In the genomic region with DNA sequence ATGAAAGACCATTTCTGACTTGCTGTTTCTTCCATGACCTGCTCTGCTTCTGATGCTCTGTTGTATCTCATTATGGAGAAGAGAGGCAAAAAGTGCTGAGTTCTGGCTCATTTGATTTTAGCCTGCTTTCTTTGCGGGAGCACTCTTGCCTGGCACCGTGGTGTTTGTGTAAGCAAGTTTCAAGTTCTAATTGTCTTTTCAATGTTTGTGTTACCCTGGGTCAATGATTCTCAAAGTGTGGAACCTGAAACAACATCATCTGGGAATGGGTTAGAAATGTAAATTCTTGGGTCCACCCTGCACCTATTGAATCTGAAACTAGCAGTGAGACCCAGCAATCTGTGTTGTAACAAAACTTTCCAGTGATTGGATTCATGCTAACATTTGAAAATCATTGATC, we compare ENCODE assay signal across 1 cellular context.
A peak's percentile ranks its signal among the peaks of the same experiment; 100 is the strongest.
TF ChIP-seq lines count a peak whose summit lies in the region.

No MANE protein-coding gene starts in this region.

TF ChIP-seq in GM12878, 131 proteins besides CTCF, POLR2A, EP300 and RAD21:
- TF ChIP-seq, protein P1, sequence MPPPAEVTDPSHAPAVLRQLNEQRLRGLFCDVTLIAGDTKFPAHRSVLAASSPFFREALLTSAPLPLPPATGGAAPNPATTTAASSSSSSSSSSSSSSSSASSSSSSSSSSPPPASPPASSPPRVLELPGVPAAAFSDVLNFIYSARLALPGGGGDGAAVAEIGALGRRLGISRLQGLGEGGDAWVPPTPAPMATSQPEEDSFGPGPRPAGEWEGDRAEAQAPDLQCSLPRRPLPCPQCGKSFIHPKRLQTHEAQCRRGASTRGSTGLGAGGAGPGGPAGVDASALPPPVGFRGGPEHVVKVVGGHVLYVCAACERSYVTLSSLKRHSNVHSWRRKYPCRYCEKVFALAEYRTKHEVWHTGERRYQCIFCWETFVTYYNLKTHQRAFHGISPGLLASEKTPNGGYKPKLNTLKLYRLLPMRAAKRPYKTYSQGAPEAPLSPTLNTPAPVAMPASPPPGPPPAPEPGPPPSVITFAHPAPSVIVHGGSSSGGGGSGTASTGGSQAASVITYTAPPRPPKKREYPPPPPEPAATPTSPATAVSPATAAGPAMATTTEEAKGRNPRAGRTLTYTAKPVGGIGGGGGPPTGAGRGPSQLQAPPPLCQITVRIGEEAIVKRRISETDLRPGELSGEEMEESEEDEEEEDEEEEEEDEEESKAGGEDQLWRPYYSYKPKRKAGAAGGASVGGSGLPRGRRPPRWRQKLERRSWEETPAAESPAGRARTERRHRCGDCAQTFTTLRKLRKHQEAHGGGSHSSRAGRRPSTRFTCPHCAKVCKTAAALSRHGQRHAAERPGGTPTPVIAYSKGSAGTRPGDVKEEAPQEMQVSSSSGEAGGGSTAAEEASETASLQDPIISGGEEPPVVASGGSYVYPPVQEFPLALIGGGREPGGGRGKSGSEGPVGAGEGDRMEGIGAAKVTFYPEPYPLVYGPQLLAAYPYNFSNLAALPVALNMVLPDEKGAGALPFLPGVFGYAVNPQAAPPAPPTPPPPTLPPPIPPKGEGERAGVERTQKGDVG (CRISPR knock-in tag; IDR thresholded peaks at IDR 0.05) = no peak
- TF ChIP-seq POU2F2 (IDR thresholded peaks at IDR 0.05; ENCODE audit: borderline replicate concordance, low read depth, low read length) = 0 out of 3 replicates have a peak, but pooled peaks have one; percentile 24
